Comparison of ENCODE assay signal across 1 cellular context in the genomic region with DNA sequence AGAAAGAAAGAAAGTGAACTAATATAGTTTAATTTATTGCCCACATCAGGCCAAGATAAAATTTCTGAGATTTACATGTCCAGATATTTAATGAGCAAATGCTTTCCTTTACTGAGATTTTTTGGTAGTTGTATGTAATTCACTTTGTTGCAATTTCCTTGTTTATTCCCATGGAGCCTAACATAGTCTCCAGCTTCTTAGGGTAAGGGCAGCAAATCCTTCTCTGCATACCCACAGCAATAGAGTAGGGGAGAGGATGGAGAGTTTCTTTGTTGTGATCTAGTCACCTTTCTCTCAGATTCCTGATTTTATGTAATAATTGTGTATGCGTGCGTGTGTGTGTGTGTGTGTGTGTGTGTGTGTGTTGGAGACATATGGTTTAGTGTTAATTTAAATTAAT.
TF ChIP-seq lines count a peak whose summit lies in the region.

No MANE protein-coding gene starts in this region.

TF ChIP-seq in WTC11, 78 proteins besides CTCF, POLR2A, EP300 and RAD21 (continued from another document):
- TF ChIP-seq EMX1 (CRISPR knock-in tag; IDR thresholded peaks at IDR 0.05) (no peak), NR3C1 (CRISPR knock-in tag; conservative IDR thresholded peaks at IDR 0.05; ENCODE audit: low read depth) (no peak), ETV6 (CRISPR knock-in tag; IDR thresholded peaks at IDR 0.05) (no peak)
- TF ChIP-seq, protein P1, sequence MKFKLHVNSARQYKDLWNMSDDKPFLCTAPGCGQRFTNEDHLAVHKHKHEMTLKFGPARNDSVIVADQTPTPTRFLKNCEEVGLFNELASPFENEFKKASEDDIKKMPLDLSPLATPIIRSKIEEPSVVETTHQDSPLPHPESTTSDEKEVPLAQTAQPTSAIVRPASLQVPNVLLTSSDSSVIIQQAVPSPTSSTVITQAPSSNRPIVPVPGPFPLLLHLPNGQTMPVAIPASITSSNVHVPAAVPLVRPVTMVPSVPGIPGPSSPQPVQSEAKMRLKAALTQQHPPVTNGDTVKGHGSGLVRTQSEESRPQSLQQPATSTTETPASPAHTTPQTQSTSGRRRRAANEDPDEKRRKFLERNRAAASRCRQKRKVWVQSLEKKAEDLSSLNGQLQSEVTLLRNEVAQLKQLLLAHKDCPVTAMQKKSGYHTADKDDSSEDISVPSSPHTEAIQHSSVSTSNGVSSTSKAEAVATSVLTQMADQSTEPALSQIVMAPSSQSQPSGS (CRISPR knock-in tag; IDR thresholded peaks at IDR 0.05; ENCODE audit: borderline replicate concordance, low read depth), result no peak
- TF ChIP-seq, protein P2, sequence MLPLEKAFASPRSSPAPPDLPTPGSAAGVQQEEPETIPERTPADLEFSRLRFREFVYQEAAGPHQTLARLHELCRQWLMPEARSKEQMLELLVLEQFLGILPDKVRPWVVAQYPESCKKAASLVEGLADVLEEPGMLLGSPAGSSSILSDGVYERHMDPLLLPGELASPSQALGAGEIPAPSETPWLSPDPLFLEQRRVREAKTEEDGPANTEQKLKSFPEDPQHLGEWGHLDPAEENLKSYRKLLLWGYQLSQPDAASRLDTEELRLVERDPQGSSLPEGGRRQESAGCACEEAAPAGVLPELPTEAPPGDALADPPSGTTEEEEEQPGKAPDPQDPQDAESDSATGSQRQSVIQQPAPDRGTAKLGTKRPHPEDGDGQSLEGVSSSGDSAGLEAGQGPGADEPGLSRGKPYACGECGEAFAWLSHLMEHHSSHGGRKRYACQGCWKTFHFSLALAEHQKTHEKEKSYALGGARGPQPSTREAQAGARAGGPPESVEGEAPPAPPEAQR (CRISPR knock-in tag; IDR thresholded peaks at IDR 0.05), result no peak
- TF ChIP-seq, protein P3, sequence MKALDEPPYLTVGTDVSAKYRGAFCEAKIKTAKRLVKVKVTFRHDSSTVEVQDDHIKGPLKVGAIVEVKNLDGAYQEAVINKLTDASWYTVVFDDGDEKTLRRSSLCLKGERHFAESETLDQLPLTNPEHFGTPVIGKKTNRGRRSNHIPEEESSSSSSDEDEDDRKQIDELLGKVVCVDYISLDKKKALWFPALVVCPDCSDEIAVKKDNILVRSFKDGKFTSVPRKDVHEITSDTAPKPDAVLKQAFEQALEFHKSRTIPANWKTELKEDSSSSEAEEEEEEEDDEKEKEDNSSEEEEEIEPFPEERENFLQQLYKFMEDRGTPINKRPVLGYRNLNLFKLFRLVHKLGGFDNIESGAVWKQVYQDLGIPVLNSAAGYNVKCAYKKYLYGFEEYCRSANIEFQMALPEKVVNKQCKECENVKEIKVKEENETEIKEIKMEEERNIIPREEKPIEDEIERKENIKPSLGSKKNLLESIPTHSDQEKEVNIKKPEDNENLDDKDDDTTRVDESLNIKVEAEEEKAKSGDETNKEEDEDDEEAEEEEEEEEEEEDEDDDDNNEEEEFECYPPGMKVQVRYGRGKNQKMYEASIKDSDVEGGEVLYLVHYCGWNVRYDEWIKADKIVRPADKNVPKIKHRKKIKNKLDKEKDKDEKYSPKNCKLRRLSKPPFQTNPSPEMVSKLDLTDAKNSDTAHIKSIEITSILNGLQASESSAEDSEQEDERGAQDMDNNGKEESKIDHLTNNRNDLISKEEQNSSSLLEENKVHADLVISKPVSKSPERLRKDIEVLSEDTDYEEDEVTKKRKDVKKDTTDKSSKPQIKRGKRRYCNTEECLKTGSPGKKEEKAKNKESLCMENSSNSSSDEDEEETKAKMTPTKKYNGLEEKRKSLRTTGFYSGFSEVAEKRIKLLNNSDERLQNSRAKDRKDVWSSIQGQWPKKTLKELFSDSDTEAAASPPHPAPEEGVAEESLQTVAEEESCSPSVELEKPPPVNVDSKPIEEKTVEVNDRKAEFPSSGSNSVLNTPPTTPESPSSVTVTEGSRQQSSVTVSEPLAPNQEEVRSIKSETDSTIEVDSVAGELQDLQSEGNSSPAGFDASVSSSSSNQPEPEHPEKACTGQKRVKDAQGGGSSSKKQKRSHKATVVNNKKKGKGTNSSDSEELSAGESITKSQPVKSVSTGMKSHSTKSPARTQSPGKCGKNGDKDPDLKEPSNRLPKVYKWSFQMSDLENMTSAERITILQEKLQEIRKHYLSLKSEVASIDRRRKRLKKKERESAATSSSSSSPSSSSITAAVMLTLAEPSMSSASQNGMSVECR (CRISPR knock-in tag; IDR thresholded peaks at IDR 0.05; ENCODE audit: borderline replicate concordance), result no peak
- TF ChIP-seq, protein P4, sequence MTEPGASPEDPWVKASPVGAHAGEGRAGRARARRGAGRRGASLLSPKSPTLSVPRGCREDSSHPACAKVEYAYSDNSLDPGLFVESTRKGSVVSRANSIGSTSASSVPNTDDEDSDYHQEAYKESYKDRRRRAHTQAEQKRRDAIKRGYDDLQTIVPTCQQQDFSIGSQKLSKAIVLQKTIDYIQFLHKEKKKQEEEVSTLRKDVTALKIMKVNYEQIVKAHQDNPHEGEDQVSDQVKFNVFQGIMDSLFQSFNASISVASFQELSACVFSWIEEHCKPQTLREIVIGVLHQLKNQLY (CRISPR knock-in tag; IDR thresholded peaks at IDR 0.05), result no peak
- TF ChIP-seq, protein P5, sequence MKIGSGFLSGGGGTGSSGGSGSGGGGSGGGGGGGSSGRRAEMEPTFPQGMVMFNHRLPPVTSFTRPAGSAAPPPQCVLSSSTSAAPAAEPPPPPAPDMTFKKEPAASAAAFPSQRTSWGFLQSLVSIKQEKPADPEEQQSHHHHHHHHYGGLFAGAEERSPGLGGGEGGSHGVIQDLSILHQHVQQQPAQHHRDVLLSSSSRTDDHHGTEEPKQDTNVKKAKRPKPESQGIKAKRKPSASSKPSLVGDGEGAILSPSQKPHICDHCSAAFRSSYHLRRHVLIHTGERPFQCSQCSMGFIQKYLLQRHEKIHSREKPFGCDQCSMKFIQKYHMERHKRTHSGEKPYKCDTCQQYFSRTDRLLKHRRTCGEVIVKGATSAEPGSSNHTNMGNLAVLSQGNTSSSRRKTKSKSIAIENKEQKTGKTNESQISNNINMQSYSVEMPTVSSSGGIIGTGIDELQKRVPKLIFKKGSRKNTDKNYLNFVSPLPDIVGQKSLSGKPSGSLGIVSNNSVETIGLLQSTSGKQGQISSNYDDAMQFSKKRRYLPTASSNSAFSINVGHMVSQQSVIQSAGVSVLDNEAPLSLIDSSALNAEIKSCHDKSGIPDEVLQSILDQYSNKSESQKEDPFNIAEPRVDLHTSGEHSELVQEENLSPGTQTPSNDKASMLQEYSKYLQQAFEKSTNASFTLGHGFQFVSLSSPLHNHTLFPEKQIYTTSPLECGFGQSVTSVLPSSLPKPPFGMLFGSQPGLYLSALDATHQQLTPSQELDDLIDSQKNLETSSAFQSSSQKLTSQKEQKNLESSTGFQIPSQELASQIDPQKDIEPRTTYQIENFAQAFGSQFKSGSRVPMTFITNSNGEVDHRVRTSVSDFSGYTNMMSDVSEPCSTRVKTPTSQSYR (CRISPR knock-in tag; IDR thresholded peaks at IDR 0.05), result no peak
- TF ChIP-seq, protein P6, sequence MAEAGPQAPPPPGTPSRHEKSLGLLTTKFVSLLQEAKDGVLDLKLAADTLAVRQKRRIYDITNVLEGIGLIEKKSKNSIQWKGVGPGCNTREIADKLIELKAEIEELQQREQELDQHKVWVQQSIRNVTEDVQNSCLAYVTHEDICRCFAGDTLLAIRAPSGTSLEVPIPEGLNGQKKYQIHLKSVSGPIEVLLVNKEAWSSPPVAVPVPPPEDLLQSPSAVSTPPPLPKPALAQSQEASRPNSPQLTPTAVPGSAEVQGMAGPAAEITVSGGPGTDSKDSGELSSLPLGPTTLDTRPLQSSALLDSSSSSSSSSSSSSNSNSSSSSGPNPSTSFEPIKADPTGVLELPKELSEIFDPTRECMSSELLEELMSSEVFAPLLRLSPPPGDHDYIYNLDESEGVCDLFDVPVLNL (CRISPR knock-in tag; IDR thresholded peaks at IDR 0.05; ENCODE audit: borderline replicate concordance, low read depth), result no peak
